11 cellular contexts compared by ENCODE assay signal in the genomic region with DNA sequence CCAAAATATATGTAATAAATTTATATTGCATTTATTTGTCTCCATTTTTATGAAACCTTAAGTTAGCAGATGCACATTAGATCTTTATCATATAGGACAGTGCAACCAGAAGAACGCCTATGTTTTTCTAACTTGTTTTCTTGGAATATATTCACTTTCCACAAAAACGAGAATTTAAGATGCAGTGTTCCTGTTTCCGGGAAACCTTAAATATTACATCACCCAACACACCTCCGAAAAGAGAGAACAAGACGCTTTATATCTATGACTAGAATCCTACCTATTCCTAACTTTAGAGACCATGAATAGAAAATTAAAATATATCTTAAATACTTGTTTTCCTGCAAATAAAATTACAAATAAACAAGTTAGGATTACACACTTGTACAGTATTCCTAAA. TPM values are rescaled to one million over a fixed set of nuclear protein-coding genes. Genes with fewer than 3 reads are reported as not detected.
DNase-seq lines count a peak whose midpoint lies in the region; FAIRE-seq and TF ChIP-seq lines count a peak whose summit lies in the region.
"Had no signal": no experiment of that assay in that cellular context is flagged by ENCODE, and none has a peak within 500 bp of the region (broad histone marks: within the 10 kb centered on the region; RNA-seq: fewer than 3 reads in every experiment).

No MANE protein-coding gene starts in this region.

- no peak overlapping the region for H3K9ac ChIP-seq in astrocyte (ENCODE audit: low read length)

- H3K36me3 Mint-ChIP-seq in astrocyte (ENCODE audit: low read depth, unreplicated experiment), result no peaks in the 10 kb centered on the region
- peaks cover 12% of the 10 kb centered on the region for H3K36me3 Mint-ChIP-seq in nephron (ENCODE audit: low read depth)
- peaks cover 2% of the 10 kb centered on the region for H3K36me3 Mint-ChIP-seq in mesothelial cell of epicardium

- peaks cover 2% of the 10 kb centered on the region for H3K9me3 Mint-ChIP-seq in astrocyte (ENCODE audit: unreplicated experiment)
- no peaks in the 10 kb centered on the region for H3K9me3 Mint-ChIP-seq in nephron
- H3K9me3 Mint-ChIP-seq in mesothelial cell of epicardium, result no peaks in the 10 kb centered on the region

- H3K27ac ChIP-seq in KOPT-K1 (ENCODE audit: low read depth, low read length, poor library complexity, severe bottlenecking) (peak overlapping the region; percentile 96), astrocyte (ENCODE audit: low read depth, low read length) (no peak overlapping the region)

- H4K20me1 ChIP-seq in astrocyte (ENCODE audit: insufficient read depth, low read length), result peaks cover 4% of the 10 kb centered on the region

- peaks cover 65% of the 10 kb centered on the region for H3K79me2 ChIP-seq in astrocyte (ENCODE audit: insufficient read depth, low read length)

- H3K27me3 ChIP-seq in astrocyte (ENCODE audit: insufficient read depth, low read length), result no peaks in the 10 kb centered on the region

- H3K4me1 ChIP-seq in astrocyte (ENCODE audit: insufficient read depth, low read length), result no peaks in the 10 kb centered on the region

- FAIRE-seq in astrocyte (lab: Jason Lieb, UNC), result no peak
- FAIRE-seq: small intestine had no signal

- no peak overlapping the region for H3K27ac Mint-ChIP-seq in astrocyte (ENCODE audit: unreplicated experiment)
- H3K27ac Mint-ChIP-seq in nephron, result peak overlapping the region in 1 of 3 experiments; percentile 10
- H3K27ac Mint-ChIP-seq in mesothelial cell of epicardium, result no peak overlapping the region

- H2AFZ ChIP-seq in astrocyte (ENCODE audit: low read depth, low read length), result no peak overlapping the region

- H3K9me3 ChIP-seq in KOPT-K1 (ENCODE audit: insufficient read depth, low read length, poor library complexity, severe bottlenecking) (no peaks in the 10 kb centered on the region), astrocyte (ENCODE audit: insufficient read depth, low read depth, low read length) (no peaks in the 10 kb centered on the region)

- H3K4me3 Mint-ChIP-seq in astrocyte (ENCODE audit: unreplicated experiment), result no peak overlapping the region
- H3K4me3 Mint-ChIP-seq in nephron, result peak overlapping the region; percentile 95 to 99 (median 97)
- H3K4me3 Mint-ChIP-seq in mesothelial cell of epicardium, result no peak overlapping the region

- peak overlapping the region; percentile 84 for H3K4me2 ChIP-seq in astrocyte (ENCODE audit: low read length)

- H3K4me1 Mint-ChIP-seq in astrocyte (ENCODE audit: low read depth, unreplicated experiment) (no peaks in the 10 kb centered on the region), nephron (peaks cover 16% of the 10 kb centered on the region), mesothelial cell of epicardium (peaks cover 12% of the 10 kb centered on the region)

- H3K4me3 ChIP-seq in astrocyte (ENCODE audit: insufficient read depth, low read depth, low read length), result no peak overlapping the region

- DNase-seq in GF-D8 (lab: John Stamatoyannopoulos, UW), result peak; percentile 18
- no peak for DNase-seq in astrocyte (ENCODE audit: low read depth)
- DNase-seq in mesothelial cell of epicardium (ENCODE audit: low spot score in 2 of 2, unreplicated experiment in 2 of 2), result no peak
- DNase-seq in HT-29 (ENCODE audit: low spot score), result no peak
- no peak for DNase-seq in activated gamma-delta T cell (lab: John Stamatoyannopoulos, UW)
- DNase-seq in DMS53 (lab: John Stamatoyannopoulos, UW), result no peak
- DNase-seq: cerebellar nuclear complex, NCI-H526 had no signal

- H3K36me3 ChIP-seq in KOPT-K1 (ENCODE audit: insufficient read depth, low read length) (0 out of 2 replicates have a peak, but pooled peaks cover 7% of the 10 kb centered on the region), astrocyte (ENCODE audit: insufficient read depth, low read length) (no peaks in the 10 kb centered on the region)

- no peak for TF ChIP-seq CTCF in astrocyte (IDR thresholded peaks at IDR 0.05; ENCODE audit: insufficient read depth, low read depth, low read length)
- TF ChIP-seq CTCF in nephron (IDR thresholded peaks at IDR 0.05; ENCODE audit: unreplicated experiment in 3 of 3), result no peak
- TF ChIP-seq CTCF in mesothelial cell of epicardium (IDR thresholded peaks at IDR 0.05; ENCODE audit: unreplicated experiment), result no peak

- no peaks in the 10 kb centered on the region for H3K27me3 Mint-ChIP-seq in astrocyte (ENCODE audit: low read depth, unreplicated experiment)
- H3K27me3 Mint-ChIP-seq in nephron (ENCODE audit: low read depth), result no peaks in the 10 kb centered on the region
- no peaks in the 10 kb centered on the region for H3K27me3 Mint-ChIP-seq in mesothelial cell of epicardium (ENCODE audit: low read depth)

RNA-seq across cellular contexts. Expression of gene EZH2, which starts 1.9 kb away (rescaled TPM):
- 10.9 and 13.8 TPM in 2 replicates for total RNA-seq in astrocyte
- 27.4 to 29.2 TPM (median 28.6 TPM) in 3 replicates for total RNA-seq in mesothelial cell of epicardium
- 33.9 and 36.1 TPM in 2 replicates for total RNA-seq in HT-29 (2014; rRNA removed; shearing (Covaris generic))

Comparison
In these comparisons a context has a peak if more than half of its experiments do, and no peak if none do; other contexts are left out.
1. H3K4me3 Mint-ChIP-seq: peak in nephron (3 of 3); none in astrocyte (single experiment) and mesothelial cell of epicardium (single experiment).